In the genomic region with DNA sequence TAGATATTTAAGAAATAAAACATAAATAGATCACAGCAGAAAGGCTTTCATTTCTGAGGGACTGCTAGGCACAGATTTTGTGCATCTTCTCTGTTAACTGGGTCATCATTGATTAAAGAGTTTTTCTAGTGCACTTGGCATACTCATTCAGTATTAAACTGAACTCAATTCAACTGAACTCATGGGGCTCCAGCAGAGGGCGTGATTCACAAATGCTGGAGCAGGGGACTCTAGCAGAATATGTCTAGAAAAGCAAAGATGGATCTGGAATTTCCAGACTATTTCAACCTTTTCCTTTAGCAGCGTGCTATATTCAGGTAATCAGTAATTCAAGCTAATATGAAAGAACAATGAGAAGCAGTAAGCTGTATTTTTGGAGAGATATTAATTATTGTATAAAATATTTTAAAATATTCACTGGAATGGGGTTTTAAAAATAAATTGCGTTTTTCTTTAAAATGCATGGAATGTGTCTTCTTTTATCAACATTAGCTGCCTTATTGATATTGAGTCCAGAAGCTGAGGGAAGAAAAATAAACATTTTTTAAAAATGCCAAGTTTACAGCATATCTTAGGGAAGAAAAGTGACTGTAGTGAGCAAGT, we compare ENCODE assay signal across 1 cellular context.
TF ChIP-seq lines count a peak whose summit lies in the region.

No MANE protein-coding gene starts in this region.

TF ChIP-seq in H1, 55 proteins besides CTCF, POLR2A, EP300 and RAD21:
- no peak for TF ChIP-seq CHD1 (IDR thresholded peaks at IDR 0.05; ENCODE audit: low read depth, low read length)
- no peak for TF ChIP-seq NANOG (IDR thresholded peaks at IDR 0.05; ENCODE audit: insufficient read depth, low read depth, low read length, poor library complexity, severe bottlenecking)
- no peak for TF ChIP-seq CBX8 (IDR thresholded peaks at IDR 0.05; ENCODE audit: borderline replicate concordance, low read depth, low read length)
- no peak for TF ChIP-seq SP2 (IDR thresholded peaks at IDR 0.05; ENCODE audit: low read length)
- no peak for TF ChIP-seq CEBPB (IDR thresholded peaks at IDR 0.05; ENCODE audit: low read depth, low read length)
